14 cellular contexts compared by ENCODE assay signal in the genomic region with DNA sequence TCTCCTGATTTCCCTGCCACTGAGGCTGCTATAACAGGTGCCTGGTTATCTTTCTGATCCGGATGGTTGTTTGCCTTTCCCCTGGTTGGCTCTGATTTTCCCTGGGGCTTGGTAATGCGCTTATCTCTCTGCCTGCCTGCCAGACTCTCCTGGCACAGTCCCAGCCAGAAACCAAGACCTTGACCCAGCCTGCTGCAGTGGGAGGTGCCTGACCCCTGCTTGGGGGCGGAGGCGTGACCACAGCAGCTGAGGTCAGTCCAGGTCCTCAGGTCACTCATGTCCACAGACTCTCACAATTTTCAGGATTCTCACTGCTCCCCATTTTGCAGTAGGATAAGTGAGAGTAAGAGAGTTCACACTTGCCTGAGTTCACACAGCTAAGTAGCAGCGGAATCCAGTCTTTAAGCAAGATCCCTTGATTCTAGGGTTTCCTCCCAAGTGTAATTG. TPM values are rescaled to one million over a fixed set of nuclear protein-coding genes. Genes with fewer than 3 reads are reported as not detected.
DNase-seq lines count a peak whose midpoint lies in the region; ATAC-seq and TF ChIP-seq lines count a peak whose summit lies in the region.
"Had no signal": no experiment of that assay in that cellular context is flagged by ENCODE, and none has a peak within 500 bp of the region (broad histone marks: within the 10 kb centered on the region; RNA-seq: fewer than 3 reads in every experiment).

No MANE protein-coding gene starts in this region.

- 0 out of 2 replicates have a peak, but pooled peaks have one; percentile 11 for ATAC-seq in Panc1
- no peak for ATAC-seq in psoas muscle
- ATAC-seq in HG03135 (IDR thresholded peaks at IDR 0.05; ENCODE audit: unreplicated experiment) = no peak
- ATAC-seq in GM21360 (IDR thresholded peaks at IDR 0.05; ENCODE audit: unreplicated experiment) = no peak

- no peak overlapping the region for H3K4me3 ChIP-seq in Panc1 (ENCODE audit: low read depth in 2 of 2, low read length in 2 of 2)
- H3K4me3 ChIP-seq in psoas muscle = no peak overlapping the region
- H3K4me3 ChIP-seq: GM23338 had no signal

- no TSS peak for BruUV-seq in Panc1 (replicated peaks; lab: Mats Ljungman, UMichigan)

- peaks cover 39% of the 10 kb centered on the region for H3K4me1 ChIP-seq in Panc1 (ENCODE audit: control insufficient read depth, insufficient read depth, low read length)
- peaks cover 82% of the 10 kb centered on the region for H3K4me1 ChIP-seq in psoas muscle

- H3K27me3 ChIP-seq in Panc1 (ENCODE audit: control insufficient read depth, insufficient read depth, low read length) (no peaks in the 10 kb centered on the region), psoas muscle (ENCODE audit: insufficient read depth in 3 of 3, low read length in 2 of 3) (no peaks in the 10 kb centered on the region)

- H3K36me3 ChIP-seq in Panc1 (ENCODE audit: control insufficient read depth, insufficient read depth, low read length) = no peaks in the 10 kb centered on the region
- no peaks in the 10 kb centered on the region for H3K36me3 ChIP-seq in psoas muscle (ENCODE audit: insufficient read depth in 1 of 2, low read depth in 1 of 2)

- WGBS in psoas muscle, 3 donors = 18 to 33% (median 22%) methylated on average over 5 of the region's 5 CpGs

- TF ChIP-seq CTCF in Panc1 (IDR thresholded peaks at IDR 0.05) = no peak
- no peak for TF ChIP-seq CTCF in psoas muscle (IDR thresholded peaks at IDR 0.05)

- H3K9me3 ChIP-seq in Panc1 (ENCODE audit: control insufficient read depth, insufficient read depth, low read depth, low read length) (no peaks in the 10 kb centered on the region), psoas muscle (no peaks in the 10 kb centered on the region)

- DNase-seq in Daoy (ENCODE audit: low read depth) (peak; percentile 63), Panc1 (ENCODE audit: low read depth, low spot score) (no peak), glomerular visceral epithelial cell (ENCODE audit: extremely low spot score) (peak; percentile 40), psoas muscle (peak; percentile 49 to 67), NCI-H2081 (lab: John Stamatoyannopoulos, UW) (no peak)
- DNase-seq in activated CD8-positive, alpha-beta memory T cell treated with anti-CD3 and anti-CD28 coated beads, Interleukin-2, amount 50 U/mL, for 48 hours = no peak
- DNase-seq: activated gamma-delta T cell; CD4-positive, CD25-positive, alpha-beta regulatory T cell; effector CD8-positive, alpha-beta T cell; NCI-H2227 treated with DMSO at 0.1 percent for 48 hours; stimulated activated CD4-positive, alpha-beta T cell treated with anti-CD3 and anti-CD28 coated beads, Interleukin-12 subunit alpha, Interleukin-12 subunit beta, amount 100 ng/mL, for 4 hours had no signal

- intact Hi-C loops in Panc1 (cut with micrococcal nuclease; ENCODE audit: unreplicated experiment) (no loop called here), psoas muscle (cut with DNase I) (no loop called here)

- POLR2A ChIA-PET in Panc1 (lab: Charles Lee) = no interaction called here

- CTCF ChIA-PET in Panc1 (lab: Charles Lee) = no interaction called here

- in situ Hi-C loops in Panc1 (cut with HindIII; ENCODE audit: low pct_unique_long_range_greater_than_20kb, low sequenced_read_pairs) = no loop called here

- H3K27ac ChIP-seq in Panc1 (ENCODE audit: low read length) (peak overlapping the region; percentile 48; the same call in 1 of the 2 replicates), psoas muscle (peak overlapping the region; percentile 98)

RNA-seq across cellular contexts. Expression of a gene that starts 24.4 kb away (rescaled TPM):
- 4.5 and 5.4 TPM in 2 replicates for total RNA-seq in Daoy (2014; rRNA removed; shearing (Covaris generic))
- total RNA-seq in Panc1 (2021; ENCODE audit: unreplicated experiment) = 82.8 TPM
- 66.3 TPM for polyA plus RNA-seq in Panc1 (2012; ENCODE audit: insufficient read length)
- 100 to 1,000 TPM; 447 to 745 (median 673) TPM for total RNA-seq in psoas muscle
- polyA plus RNA-seq in psoas muscle = 100 to 1,000 TPM; 136 to 855 (median 503) TPM
- polyA plus RNA-seq: CD4-positive, CD25-positive, alpha-beta regulatory T cell had no signal

RNA-seq across cellular contexts. Expression of a gene that starts 45.0 kb away (rescaled TPM):
- total RNA-seq in Daoy (2014; rRNA removed; shearing (Covaris generic)) = 0.09 TPM in 1 of 2 replicates, not detected in the other
- 1.7 TPM for total RNA-seq in Panc1 (2021; ENCODE audit: unreplicated experiment)
- 1.9 TPM for polyA plus RNA-seq in Panc1 (2012; ENCODE audit: insufficient read length)
- total RNA-seq in psoas muscle = 100 to 1,000 TPM in 1 of 4 donors, 10 to 100 TPM in 3; 29.7 to 110 (median 31.7) TPM
- 10 to 100 TPM in 2 of 3 donors, 1 to 10 TPM in 1; 3.0 to 14.5 (median 14.5) TPM for polyA plus RNA-seq in psoas muscle
- total RNA-seq: CD4-positive, CD25-positive, alpha-beta regulatory T cell had no signal

Comparison
In these comparisons a context has a peak if more than half of its experiments do, and no peak if none do; other contexts are left out.
1. DNase-seq: peak in Daoy (single experiment), glomerular visceral epithelial cell (single experiment) and psoas muscle (2 of 2); none in Panc1 (single experiment), activated CD8-positive, alpha-beta memory T cell treated with anti-CD3 and anti-CD28 coated beads, Interleukin-2, amount 50 U/mL, for 48 hours (single experiment) and NCI-H2081 (0 of 2).
2. RNA of a gene that starts 24.4 kb away (total RNA-seq): 447 to 745 TPM in psoas muscle and 82.8 TPM in Panc1 (single experiment); 4.5 to 5.4 TPM in Daoy; every median in the first group is over 10 times any median in the second.
3. RNA of a gene that starts 45.0 kb away (total RNA-seq): 29.7 to 110 TPM in psoas muscle; 1.7 TPM in Panc1 (single experiment) and 0.09 TPM in Daoy; every median in the first group is over 10 times any median in the second.